In genomic region chr1:33255347-33256311, GRCh38 we compare ENCODE assay signal across 8 cellular contexts.
DNase-seq lines count a peak whose midpoint lies in the region; ATAC-seq and TF ChIP-seq lines count a peak whose summit lies in the region.

No MANE protein-coding gene starts in this region.

- H3K4me3 ChIP-seq in astrocyte of the spinal cord (ENCODE audit: low read depth, low read length): peak overlapping the region; percentile 20

- DNase-seq in NCI-H1105 (lab: John Stamatoyannopoulos, UW) (peak; percentile 1), NCI-H1105 treated with DMSO at 0.1 percent for 48 hours (lab: John Stamatoyannopoulos, UW) (no peak), KG1 (lab: John Stamatoyannopoulos, UW) (peak; percentile 42), SW480 (ENCODE audit: low spot score) (peak; percentile 91), astrocyte of the spinal cord (ENCODE audit: low read depth, low spot score) (peak; percentile 35), hippocampal formation (lab: John Stamatoyannopoulos, UW) (peak; percentile 6 to 39), putamen (ENCODE audit: low spot score) (peak; percentile 64)

- no peak for TF ChIP-seq CTCF in astrocyte of the spinal cord (IDR thresholded peaks at IDR 0.05; ENCODE audit: low read depth, low read length)

- no peak for ATAC-seq in HG03025 (IDR thresholded peaks at IDR 0.05; ENCODE audit: low FRiP score, unreplicated experiment)

- in situ Hi-C loops in astrocyte of the spinal cord (cut with HindIII; ENCODE audit: low sequenced_read_pairs): no loop called here
